In the genomic region with DNA sequence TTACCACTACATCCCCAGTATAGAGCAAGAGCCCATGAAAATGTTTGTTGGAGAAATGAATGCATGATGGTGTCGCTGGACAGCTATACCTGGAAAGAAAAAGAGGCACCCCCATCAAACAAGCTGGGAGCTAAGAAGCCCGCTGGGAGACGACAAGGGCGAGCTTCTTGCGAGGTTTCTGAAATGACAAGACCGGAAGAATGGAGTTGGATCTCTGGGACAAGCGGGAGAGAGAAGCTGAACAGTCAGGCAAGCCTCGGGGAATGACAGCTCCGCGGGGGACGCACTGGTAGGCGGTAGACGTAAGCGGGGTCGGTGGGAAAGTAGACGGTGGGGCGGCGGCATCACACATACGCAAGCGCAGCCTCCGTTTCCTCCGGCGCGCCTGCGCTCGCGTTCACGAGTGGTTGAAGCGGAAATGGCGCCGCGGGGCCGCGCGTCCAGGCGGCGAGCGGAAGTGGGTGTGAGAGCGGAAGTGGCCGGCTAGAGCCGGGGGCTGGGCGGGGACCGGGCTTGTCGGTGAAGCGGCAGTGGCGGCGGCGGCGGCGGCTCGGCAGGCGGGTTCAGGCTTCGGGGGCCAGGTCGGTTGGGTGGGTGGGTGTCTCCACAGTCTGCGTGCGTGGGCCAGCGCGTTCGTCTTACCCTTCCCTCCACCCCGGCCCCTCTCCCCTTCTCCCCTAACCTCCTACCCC, we compare ENCODE assay signal across 8 cellular contexts. TPM values are rescaled to one million over a fixed set of nuclear protein-coding genes. Genes with fewer than 3 reads are reported as not detected.
DNase-seq lines count a peak whose midpoint lies in the region; ATAC-seq, FAIRE-seq and TF ChIP-seq lines count a peak whose summit lies in the region.

Gene ARPC2 (plus strand): TSS at position 516 of the 692 bp plus-strand sequence. CDS start 282 bp downstream, outside the sequence.

- no peaks in the 10 kb centered on the region for H3K27me3 ChIP-seq in bronchial epithelial cell (ENCODE audit: control insufficient read depth, insufficient read depth, low read length)

- TF ChIP-seq CTCF in AG04449 (IDR thresholded peaks at IDR 0.05; ENCODE audit: insufficient read depth, low read length, missing control alignments) (no peak), WTC11 (IDR thresholded peaks at IDR 0.05) (no peak), bronchial epithelial cell (IDR thresholded peaks at IDR 0.05; ENCODE audit: insufficient read depth, low read length, severe bottlenecking) (no peak)

- peaks cover 31% of the 10 kb centered on the region for H3K4me1 Mint-ChIP-seq in WTC11

- H3K36me3 Mint-ChIP-seq in WTC11, result peaks cover 11% of the 10 kb centered on the region; the same call in 1 of the 2 replicates

- ATAC-seq in GM18907 (IDR thresholded peaks at IDR 0.05; ENCODE audit: unreplicated experiment), result peak; percentile 72
- peak; percentile 54 for ATAC-seq in HG03139 (IDR thresholded peaks at IDR 0.05; ENCODE audit: unreplicated experiment)
- ATAC-seq in WTC11, result peak; percentile 73

- peak within 1 kb of the TSS; percentile 97 for H3K27ac Mint-ChIP-seq in WTC11

- peaks cover 1% of the 10 kb centered on the region for H3K36me3 ChIP-seq in bronchial epithelial cell (ENCODE audit: control insufficient read depth, insufficient read depth, low read length)

- peak within 1 kb of the TSS; percentile 91 for H3K4me3 Mint-ChIP-seq in WTC11

- CTCF ChIA-PET in AG04449 (lab: Yijun Ruan, JAX) (interaction anchor here (1.9 to 2.0 kb wide), 2 partner anchors 41 to 54 kb away, joined by 6 to 7 read pairs; partner anchors contain the start of gene PNKD), WTC11 (lab: Charles Lee) (interaction anchor here (1.1 to 1.4 kb wide), 4 partner anchors 14 to 123 kb away, joined by 4 to 6 read pairs (median 4); no protein-coding TSS in a partner anchor)

- no peaks in the 10 kb centered on the region for H3K27me3 Mint-ChIP-seq in WTC11 (ENCODE audit: low read depth)

- H3K27ac ChIP-seq in skin epidermis, result peak within 1 kb of the TSS; percentile 94 to 100 (median 99)

- H3K4me3 ChIP-seq in AG04449 (ENCODE audit: low read depth, low read length) (peak within 1 kb of the TSS; percentile 93), bronchial epithelial cell (ENCODE audit: low read depth, low read length) (peak within 1 kb of the TSS; percentile 95), skin epidermis (peak within 1 kb of the TSS; percentile 68 to 99 (median 98))

- H3K9me3 Mint-ChIP-seq in WTC11, result no peaks in the 10 kb centered on the region

- DNase-seq in AG04449 (ENCODE audit: low read depth, low spot score) (peak; percentile 70), NCI-H226 (peak; percentile 76), WTC11 (ENCODE audit: low spot score) (peak; percentile 86), bronchial epithelial cell (ENCODE audit: low read depth) (peak; percentile 83), iPS-NIHi11 (ENCODE audit: low spot score) (peak; percentile 98)

- POLR2A ChIA-PET in AG04449 (lab: Yijun Ruan, JAX), result interaction anchor here (0.6 to 1.3 kb wide), 4 partner anchors 12 to 764 kb away, joined by 3 to 4 read pairs (median 3); no protein-coding TSS in a partner anchor
- POLR2A ChIA-PET in WTC11 (lab: Charles Lee), result no interaction called here

- FAIRE-seq in bronchial epithelial cell (lab: Jason Lieb, UNC), result no peak

TF ChIP-seq in WTC11, 78 proteins besides CTCF, POLR2A, EP300 and RAD21 (continues in another document):
- no peak for TF ChIP-seq TCF7 (CRISPR knock-in tag; IDR thresholded peaks at IDR 0.05; ENCODE audit: low read depth)
- peak; percentile 83 for TF ChIP-seq SP1 (CRISPR knock-in tag; conservative IDR thresholded peaks at IDR 0.05)
- no peak for TF ChIP-seq ZNF121 (CRISPR knock-in tag; IDR thresholded peaks at IDR 0.05)
- peak; percentile 20; the same call in 1 of the 2 replicates for TF ChIP-seq FOXP1 (CRISPR knock-in tag; IDR thresholded peaks at IDR 0.05; ENCODE audit: borderline replicate concordance)
- TF ChIP-seq ETV6 (CRISPR knock-in tag; IDR thresholded peaks at IDR 0.05), result peak; percentile 95
- TF ChIP-seq, protein P1, sequence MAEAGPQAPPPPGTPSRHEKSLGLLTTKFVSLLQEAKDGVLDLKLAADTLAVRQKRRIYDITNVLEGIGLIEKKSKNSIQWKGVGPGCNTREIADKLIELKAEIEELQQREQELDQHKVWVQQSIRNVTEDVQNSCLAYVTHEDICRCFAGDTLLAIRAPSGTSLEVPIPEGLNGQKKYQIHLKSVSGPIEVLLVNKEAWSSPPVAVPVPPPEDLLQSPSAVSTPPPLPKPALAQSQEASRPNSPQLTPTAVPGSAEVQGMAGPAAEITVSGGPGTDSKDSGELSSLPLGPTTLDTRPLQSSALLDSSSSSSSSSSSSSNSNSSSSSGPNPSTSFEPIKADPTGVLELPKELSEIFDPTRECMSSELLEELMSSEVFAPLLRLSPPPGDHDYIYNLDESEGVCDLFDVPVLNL (CRISPR knock-in tag; IDR thresholded peaks at IDR 0.05; ENCODE audit: borderline replicate concordance, low read depth), result no peak
- TF ChIP-seq, protein P2, sequence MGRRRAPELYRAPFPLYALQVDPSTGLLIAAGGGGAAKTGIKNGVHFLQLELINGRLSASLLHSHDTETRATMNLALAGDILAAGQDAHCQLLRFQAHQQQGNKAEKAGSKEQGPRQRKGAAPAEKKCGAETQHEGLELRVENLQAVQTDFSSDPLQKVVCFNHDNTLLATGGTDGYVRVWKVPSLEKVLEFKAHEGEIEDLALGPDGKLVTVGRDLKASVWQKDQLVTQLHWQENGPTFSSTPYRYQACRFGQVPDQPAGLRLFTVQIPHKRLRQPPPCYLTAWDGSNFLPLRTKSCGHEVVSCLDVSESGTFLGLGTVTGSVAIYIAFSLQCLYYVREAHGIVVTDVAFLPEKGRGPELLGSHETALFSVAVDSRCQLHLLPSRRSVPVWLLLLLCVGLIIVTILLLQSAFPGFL (CRISPR knock-in tag; IDR thresholded peaks at IDR 0.05; ENCODE audit: borderline replicate concordance), result no peak
- TF ChIP-seq CBFB (CRISPR knock-in tag; IDR thresholded peaks at IDR 0.05; ENCODE audit: low read depth), result 0 out of 2 replicates have a peak, but pooled peaks have one; percentile 73
- no peak for TF ChIP-seq USF1 (CRISPR knock-in tag; IDR thresholded peaks at IDR 0.05)
- TF ChIP-seq, protein P3, sequence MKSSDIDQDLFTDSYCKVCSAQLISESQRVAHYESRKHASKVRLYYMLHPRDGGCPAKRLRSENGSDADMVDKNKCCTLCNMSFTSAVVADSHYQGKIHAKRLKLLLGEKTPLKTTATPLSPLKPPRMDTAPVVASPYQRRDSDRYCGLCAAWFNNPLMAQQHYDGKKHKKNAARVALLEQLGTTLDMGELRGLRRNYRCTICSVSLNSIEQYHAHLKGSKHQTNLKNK (CRISPR knock-in tag; IDR thresholded peaks at IDR 0.05), result no peak
- 0 out of 2 replicates have a peak, but pooled peaks have one; percentile 42 for TF ChIP-seq NFE2L1 (CRISPR knock-in tag; IDR thresholded peaks at IDR 0.05)
- no peak for TF ChIP-seq ZNF281 (CRISPR knock-in tag; IDR thresholded peaks at IDR 0.05)
- TF ChIP-seq RORB (CRISPR knock-in tag; IDR thresholded peaks at IDR 0.05), result no peak
- no peak for TF ChIP-seq SMAD4 (CRISPR knock-in tag; IDR thresholded peaks at IDR 0.05)
- no peak for TF ChIP-seq NFYB (CRISPR knock-in tag; conservative IDR thresholded peaks at IDR 0.05; ENCODE audit: low read depth)
- TF ChIP-seq, protein P4, sequence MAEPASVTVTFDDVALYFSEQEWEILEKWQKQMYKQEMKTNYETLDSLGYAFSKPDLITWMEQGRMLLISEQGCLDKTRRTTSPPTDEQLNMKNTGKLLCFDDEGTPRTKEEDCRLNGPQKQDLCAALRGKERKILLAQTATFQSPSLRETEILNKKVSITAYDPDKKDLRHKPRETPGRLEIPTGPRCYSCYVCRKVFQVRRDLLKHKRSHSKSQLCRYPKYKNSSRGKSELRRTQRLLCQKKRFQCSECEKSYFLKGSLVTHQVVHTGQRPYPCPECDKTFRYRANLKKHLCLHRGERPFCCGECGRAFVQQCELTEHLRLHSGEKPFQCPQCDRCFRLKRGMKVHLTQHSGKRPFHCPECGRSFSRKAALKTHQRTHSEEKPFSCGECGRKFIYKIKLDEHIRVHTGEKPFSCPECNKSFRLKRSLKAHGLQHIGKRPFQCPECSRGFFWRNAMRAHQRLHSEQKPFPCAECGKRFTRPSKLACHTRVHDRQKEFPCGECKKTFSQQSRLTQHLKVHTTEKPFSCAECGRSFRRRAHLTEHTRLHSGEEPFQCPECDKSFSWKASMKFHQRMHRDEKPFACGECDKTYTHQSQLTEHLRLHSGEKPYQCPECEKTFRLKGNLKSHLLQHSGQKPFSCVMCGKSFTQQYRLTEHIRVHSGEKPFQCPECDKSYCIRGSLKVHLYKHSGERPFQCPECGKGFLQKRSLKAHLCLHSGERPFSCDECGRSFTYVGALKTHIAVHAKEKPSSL (CRISPR knock-in tag; conservative IDR thresholded peaks at IDR 0.05), result no peak
- no peak for TF ChIP-seq JAZF1 (CRISPR knock-in tag; IDR thresholded peaks at IDR 0.05)

RNA-seq across cellular contexts. Expression of gene ARPC2, which starts in this region (rescaled TPM):
- total RNA-seq in WTC11 (2021) (169 to 184 TPM (median 173 TPM) in 3 replicates), bronchial epithelial cell (504 and 577 TPM in 2 replicates)

Comparison
In these comparisons a context has a peak if more than half of its experiments do, and no peak if none do; other contexts are left out.
1. Peak in every context shown above with its lines: DNase-seq, ATAC-seq, H3K4me3 ChIP-seq and H3K27ac ChIP-seq.